Comparison of ENCODE assay signal across 8 cellular contexts in the genomic region with DNA sequence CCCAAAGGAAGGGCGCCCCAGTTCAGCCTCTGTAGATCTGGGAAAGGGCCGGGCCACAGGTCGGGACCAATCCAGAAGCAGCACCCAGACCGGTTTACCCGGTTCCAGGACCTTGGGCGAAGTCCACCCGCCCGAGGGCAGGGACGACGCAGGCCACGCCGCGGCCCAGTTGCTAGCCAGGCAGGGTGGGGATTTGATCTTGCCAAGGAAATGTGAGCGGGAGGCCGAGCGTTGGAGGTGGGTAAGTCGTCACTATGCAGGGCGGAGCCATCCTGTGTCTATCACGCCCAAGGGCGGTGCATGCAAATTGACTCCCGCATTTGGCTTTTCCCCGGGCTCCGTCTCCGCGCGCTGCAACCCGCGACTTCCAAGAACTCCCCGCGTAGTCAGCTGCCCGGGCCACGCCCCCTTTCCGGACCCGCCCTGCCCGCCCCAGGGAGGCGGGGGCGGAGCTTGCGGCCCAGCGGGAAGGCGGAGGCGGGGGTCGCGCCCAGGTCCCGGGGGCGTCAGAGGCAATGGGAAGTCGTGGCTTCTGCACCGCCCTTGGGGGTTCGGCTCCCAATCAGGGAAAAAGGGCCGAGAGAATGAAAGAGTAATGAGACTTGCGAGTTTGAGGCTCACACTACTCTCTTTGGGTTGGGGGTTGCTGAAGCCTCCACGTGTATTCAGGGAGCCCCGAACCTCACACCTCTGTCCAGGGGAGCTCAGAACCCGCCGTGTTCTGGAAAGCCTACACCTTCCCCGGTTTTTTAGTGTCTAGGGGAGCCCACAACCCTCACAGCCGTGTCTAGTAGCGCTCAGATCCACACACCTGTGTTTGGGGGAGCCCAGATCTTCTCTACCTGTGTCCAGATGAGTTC. TPM values are rescaled to one million over a fixed set of nuclear protein-coding genes. Genes with fewer than 3 reads are reported as not detected.
DNase-seq lines count a peak whose midpoint lies in the region; ATAC-seq lines count a peak whose summit lies in the region.

No MANE protein-coding gene starts in this region.

- ATAC-seq in HG02943 (IDR thresholded peaks at IDR 0.05; ENCODE audit: low read depth, unreplicated experiment) (peak; percentile 37), GM19397 (IDR thresholded peaks at IDR 0.05; ENCODE audit: unreplicated experiment) (no peak)

- DNase-seq in EL (peak; percentile 98), NCI-H446 (lab: John Stamatoyannopoulos, UW) (peak; percentile 46 to 78), cerebellum (ENCODE audit: low spot score) (peak; percentile 90), kidney glomerular epithelial cell (lab: John Stamatoyannopoulos, UW) (peak; percentile 82)
- peak; percentile 72 for DNase-seq in activated CD4-positive, alpha-beta T cell treated with anti-CD3 and anti-CD28 coated beads for 1 hour
- peak; percentile 77 to 78 for DNase-seq in stimulated activated CD4-positive, alpha-beta T cell treated with anti-CD3 and anti-CD28 coated beads, Interleukin-15, amount 100 ng/mL, for 1 hour (ENCODE audit: low read depth in 1 of 2, low spot score in 1 of 2)

RNA-seq across cellular contexts. Expression of a gene that starts 12.8 kb away (rescaled TPM):
- 10.3 TPM for total RNA-seq in cerebellum

RNA-seq across cellular contexts. Expression of a gene that starts 12.8 kb away (rescaled TPM):
- total RNA-seq in cerebellum = 19.7 TPM

RNA-seq across cellular contexts. Expression of a gene that starts 44.9 kb away (rescaled TPM):
- total RNA-seq in cerebellum = 10.5 TPM

RNA-seq across cellular contexts. Expression of a gene that starts 46.4 kb away (rescaled TPM):
- total RNA-seq in cerebellum = 14.1 TPM
